ENCODE assay signal across 30 cellular contexts in genomic region chr3:94210256-94210655, GRCh38.
"Had no signal": no experiment of that assay in that cellular context is flagged by ENCODE, and none has a peak within 500 bp of the region (broad histone marks: within the 10 kb centered on the region; RNA-seq: fewer than 3 reads in every experiment).

No MANE protein-coding gene starts in this region.

- H3K36me3 ChIP-seq: adrenal gland, ascending aorta, brain microvascular endothelial cell, breast epithelium, cardiac muscle cell had no signal

- H3K27ac ChIP-seq: adrenal gland, ascending aorta, body of pancreas, brain microvascular endothelial cell, breast epithelium, cardiac muscle cell had no signal

- DNase-seq: activated effector memory CD4-positive, alpha-beta T cell treated with anti-CD3 and anti-CD28 coated beads, Interleukin-2, amount 50 U/mL, for 16 hours; activated effector memory CD4-positive, alpha-beta T cell treated with Interleukin-2 at 50 U/mL for 16 hours; activated gamma-delta T cell; activated gamma-delta T cell treated with Interleukin-2 at 50 U/mL for 16 hours; activated naive CD4-positive, alpha-beta T cell; activated naive CD4-positive, alpha-beta T cell treated with anti-CD3 and anti-CD28 coated beads for 36 hours; activated naive CD4-positive, alpha-beta T cell treated with anti-CD3 and anti-CD28 coated beads, Interleukin-2, amount 10 ng/mL, durations not matched to agents 7 days and 5 days; activated naive CD4-positive, alpha-beta T cell treated with anti-CD3 and anti-CD28 coated beads, Interleukin-2, amount 50 U/mL, for 16 hours; activated naive CD4-positive, alpha-beta T cell treated with Interleukin-2 at 50 U/mL for 16 hours; activated naive CD8-positive, alpha-beta T cell treated with anti-CD3 and anti-CD28 coated beads for 36 hours; activated naive CD8-positive, alpha-beta T cell treated with anti-CD3 and anti-CD28 coated beads, Interleukin-2, amount 10 ng/mL, durations not matched to agents 7 days and 5 days; activated naive CD8-positive, alpha-beta T cell treated with anti-CD3 and anti-CD28 coated beads, Interleukin-2, amount 50 U/mL, for 24 hours; activated T-cell treated with anti-CD3 and anti-CD28 coated beads, Interleukin-2, amount 50 U/mL, for 1 hour; activated T-cell treated with anti-CD3 and anti-CD28 coated beads, Interleukin-2, amount 50 U/mL, for 24 hours; activated T-cell treated with anti-CD3 and anti-CD28 coated beads, Interleukin-2, amount 50 U/mL, for 4 hours; activated T-cell treated with anti-CD3 and anti-CD28 coated beads, Interleukin-2, amount 50 U/mL, for 48 hours; activated T-cell treated with anti-CD3 and anti-CD28 coated beads, Interleukin-2, amount 50 U/mL, for 72 hours; adrenal gland; amniotic stem cell; amygdala; anterior cingulate cortex; aorta; body of pancreas; brain microvascular endothelial cell; caudate nucleus; central memory CD4-positive, alpha-beta T cell; cerebellar nuclear complex had no signal

- H3K9me3 ChIP-seq: adrenal gland, ascending aorta, body of pancreas, breast epithelium had no signal

- H3K4me1 ChIP-seq: adrenal gland, ascending aorta, body of pancreas, breast epithelium had no signal

- H3K4me3 ChIP-seq: adrenal gland, ascending aorta, body of pancreas, breast epithelium, cardiac muscle cell had no signal

- H3K27me3 ChIP-seq: adrenal gland, ascending aorta, body of pancreas, brain microvascular endothelial cell, breast epithelium, cardiac muscle cell had no signal
